ENCODE assay signal across 17 cellular contexts in the genomic region with DNA sequence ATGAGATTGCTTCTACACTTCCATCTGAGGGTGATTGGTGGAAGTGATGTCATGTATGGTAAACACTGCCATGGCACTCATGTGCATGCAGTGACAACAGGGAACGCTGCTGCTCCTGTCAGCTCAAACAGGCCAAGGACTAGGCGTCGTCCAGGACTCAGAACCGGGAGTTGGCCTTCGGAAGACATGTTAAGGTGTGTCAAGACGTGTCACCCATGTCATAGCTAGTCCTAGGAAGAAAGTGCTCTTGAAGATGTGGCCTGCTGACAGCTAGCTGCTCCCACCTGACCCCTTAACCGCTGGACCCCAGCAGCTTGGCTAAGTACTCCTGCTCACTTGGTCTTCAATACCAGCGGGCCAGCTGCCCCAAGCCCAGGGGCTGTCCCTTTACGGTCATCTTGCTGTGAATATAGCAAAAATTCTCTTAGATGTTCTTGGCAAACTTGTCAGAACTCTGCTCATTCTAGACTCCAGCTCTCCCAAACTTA. TPM values are rescaled to one million over a fixed set of nuclear protein-coding genes. Genes with fewer than 3 reads are reported as not detected.
"Had no signal": no experiment of that assay in that cellular context is flagged by ENCODE, and none has a peak within 500 bp of the region (broad histone marks: within the 10 kb centered on the region; RNA-seq: fewer than 3 reads in every experiment).

No MANE protein-coding gene starts in this region.

- H3K27ac Mint-ChIP-seq: activated CD8-positive, alpha-beta T cell treated with anti-CD3 and anti-CD28 coated beads, Interleukin-2, amount 10 ng/mL, durations not matched to agents 7 days and 5 days; immature natural killer cell; progenitor cell of endocrine pancreas; stimulated activated naive CD8-positive, alpha-beta T cell treated with anti-CD3 and anti-CD28 coated beads, Interleukin-15, amount 100 ng/mL, for 72 hours; WTC11 had no signal

- H3K4me1 Mint-ChIP-seq: immature natural killer cell; stimulated activated naive CD8-positive, alpha-beta T cell treated with anti-CD3 and anti-CD28 coated beads, Interleukin-15, amount 100 ng/mL, for 72 hours had no signal

- H3K27ac ChIP-seq: neutrophil had no signal

- DNase-seq: activated CD4-positive, alpha-beta T cell treated with anti-CD3 and anti-CD28 coated beads for 48 hours; activated CD8-positive, alpha-beta memory T cell treated with anti-CD3 and anti-CD28 coated beads, Interleukin-2, amount 50 U/mL, for 48 hours; activated CD8-positive, alpha-beta T cell treated with anti-CD3 and anti-CD28 coated beads, Interleukin-2, amount 10 ng/mL, durations not matched to agents 7 days and 5 days; activated naive CD4-positive, alpha-beta T cell; central memory CD4-positive, alpha-beta T cell; effector memory CD4-positive, alpha-beta T cell; immature natural killer cell; mesendoderm; sigmoid colon; stimulated activated CD4-positive, alpha-beta T cell treated with anti-CD3 and anti-CD28 coated beads, Interleukin-4, amount 100 ng/mL, for 24 hours; stimulated activated naive CD8-positive, alpha-beta T cell treated with anti-CD3 and anti-CD28 coated beads, Interleukin-15, amount 100 ng/mL, for 72 hours had no signal

- H3K9me3 ChIP-seq: neutrophil, sigmoid colon had no signal

- H3K27me3 ChIP-seq: neutrophil, sigmoid colon had no signal

- H3K36me3 ChIP-seq: neutrophil, sigmoid colon had no signal

- H3K4me3 Mint-ChIP-seq: activated CD8-positive, alpha-beta T cell treated with anti-CD3 and anti-CD28 coated beads, Interleukin-2, amount 10 ng/mL, durations not matched to agents 7 days and 5 days; immature natural killer cell; stimulated activated naive CD8-positive, alpha-beta T cell treated with anti-CD3 and anti-CD28 coated beads, Interleukin-15, amount 100 ng/mL, for 72 hours; WTC11 had no signal

- H3K36me3 Mint-ChIP-seq: immature natural killer cell, WTC11 had no signal

- H3K4me3 ChIP-seq: sigmoid colon had no signal

- H3K4me1 ChIP-seq: sigmoid colon had no signal

- H3K9me3 Mint-ChIP-seq: stimulated activated naive CD8-positive, alpha-beta T cell treated with anti-CD3 and anti-CD28 coated beads, Interleukin-15, amount 100 ng/mL, for 72 hours had no signal

- H3K27me3 Mint-ChIP-seq: progenitor cell of endocrine pancreas; stimulated activated naive CD8-positive, alpha-beta T cell treated with anti-CD3 and anti-CD28 coated beads, Interleukin-15, amount 100 ng/mL, for 72 hours had no signal

- ATAC-seq: activated CD8-positive, alpha-beta T cell treated with anti-CD3 and anti-CD28 coated beads, Interleukin-2, amount 10 ng/mL, durations not matched to agents 7 days and 5 days; SK-N-SH treated with all-trans-retinoic acid at 6 μM for 48 hours; stimulated activated naive CD8-positive, alpha-beta T cell treated with anti-CD3 and anti-CD28 coated beads, Interleukin-15, amount 100 ng/mL, for 72 hours; WTC11 had no signal

RNA-seq across cellular contexts. Expression of a gene that starts 6.3 kb away (rescaled TPM):
- total RNA-seq: activated CD8-positive, alpha-beta T cell treated with anti-CD3 and anti-CD28 coated beads, Interleukin-2, amount 10 ng/mL, durations not matched to agents 7 days and 5 days; myocyte; T-helper 1 cell treated with Interleukin-12 subunit alpha and Interleukin-12 subunit beta and Interleukin-4 antibody, amounts not matched to agents 30 ng/mL and 1 ng/mL, for 36 hours had no signal
- polyA plus RNA-seq: immature natural killer cell had no signal
